Comparison of ENCODE assay signal across 14 cellular contexts in the genomic region with DNA sequence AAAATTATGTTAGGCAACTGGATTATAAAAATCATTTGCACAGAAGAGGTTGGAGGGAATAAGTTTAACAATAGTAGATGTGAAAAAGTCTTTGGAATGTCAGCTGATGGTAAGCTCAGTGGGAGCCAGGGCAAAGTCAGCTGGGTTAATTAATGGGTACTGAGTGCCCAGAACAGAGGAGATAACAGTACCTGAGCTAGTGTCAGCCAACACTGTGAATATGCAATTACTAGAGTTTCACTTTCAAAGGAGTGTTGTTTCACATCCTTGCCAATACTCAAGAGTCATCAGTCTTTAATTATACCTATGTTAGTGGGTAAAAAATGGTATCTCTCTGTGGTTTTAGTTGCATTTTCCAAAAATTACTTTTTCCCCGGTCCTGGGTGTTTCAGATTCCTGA.
"Had no signal": no experiment of that assay in that cellular context is flagged by ENCODE, and none has a peak within 500 bp of the region (broad histone marks: within the 10 kb centered on the region; RNA-seq: fewer than 3 reads in every experiment).

No MANE protein-coding gene starts in this region.

- H2AFZ ChIP-seq: neural progenitor cell had no signal

- H3K9ac ChIP-seq: neural progenitor cell had no signal

- H3K27ac ChIP-seq: colonic mucosa, neural progenitor cell, ovary, thoracic aorta, uterus had no signal

- H3K27me3 ChIP-seq: colonic mucosa, neural progenitor cell, ovary, uterus had no signal

- ATAC-seq: WTC11 had no signal

- H3K4me1 ChIP-seq: colonic mucosa, neural progenitor cell, uterus had no signal

- H3K4me3 ChIP-seq: colonic mucosa, neural progenitor cell, ovary, thoracic aorta, uterus had no signal

- DNase-seq: activated CD4-positive, alpha-beta T cell treated with anti-CD3 and anti-CD28 coated beads, Interleukin-2, amount 10 ng/mL, durations not matched to agents 7 days and 5 days; activated CD8-positive, alpha-beta memory T cell treated with anti-CD3 and anti-CD28 coated beads for 24 hours; activated naive CD4-positive, alpha-beta T cell treated with anti-CD3 and anti-CD28 coated beads, Interleukin-2, amount 10 ng/mL, durations not matched to agents 7 days and 5 days; caudate nucleus; colonic mucosa; effector CD4-positive, alpha-beta T cell; foreskin melanocyte; head of caudate nucleus; ovary; stimulated activated CD4-positive, alpha-beta T cell treated with anti-CD3 and anti-CD28 coated beads, Interleukin-2, amount 100 ng/mL, for 48 hours; uterus had no signal

- H3K4me2 ChIP-seq: neural progenitor cell had no signal

- H3K36me3 ChIP-seq: colonic mucosa, neural progenitor cell, ovary, thoracic aorta, uterus had no signal
